Comparison of ENCODE assay signal across 1 cellular context in the genomic region with DNA sequence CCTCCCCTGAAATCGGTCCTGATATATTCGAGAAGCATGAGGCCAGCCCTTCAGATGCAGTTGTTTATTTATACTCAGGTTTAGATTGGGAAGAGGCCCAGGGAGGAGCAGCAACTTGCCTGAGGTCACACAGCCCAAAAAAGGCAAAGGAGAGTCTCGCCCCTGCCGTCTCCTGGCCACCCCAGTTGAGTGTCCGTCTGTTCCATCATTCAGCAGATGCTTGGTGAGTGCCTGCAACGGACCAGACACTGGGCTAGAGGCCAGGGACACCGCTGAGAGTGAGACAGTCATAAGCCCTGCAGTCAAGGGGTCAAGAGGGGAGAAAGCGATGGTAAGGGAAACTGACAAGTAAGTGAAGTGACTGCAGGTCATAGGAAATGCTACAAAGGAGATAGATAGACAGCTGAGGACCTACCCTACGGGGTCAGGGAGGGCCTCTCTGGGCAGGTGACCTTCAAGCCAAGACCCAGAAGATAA.
TF ChIP-seq lines count a peak whose summit lies in the region.

No MANE protein-coding gene starts in this region.

TF ChIP-seq in H1, 55 proteins besides CTCF, POLR2A, EP300 and RAD21 (continued from another document):
- TF ChIP-seq SIRT6 (IDR thresholded peaks at IDR 0.05; ENCODE audit: low read length) (no peak), SIN3A (conservative IDR thresholded peaks at IDR 0.05 in 1 of 2, IDR thresholded peaks at IDR 0.05 in 1 of 2; ENCODE audit: low read depth in 1 of 2, low read length in 2 of 2) (no peak), SP4 (IDR thresholded peaks at IDR 0.05; ENCODE audit: low read length) (no peak), CHD2 (IDR thresholded peaks at IDR 0.05; ENCODE audit: low read length) (no peak), RXRA (IDR thresholded peaks at IDR 0.05; ENCODE audit: insufficient read depth, low read depth, low read length) (no peak), CREB1 (IDR thresholded peaks at IDR 0.05) (no peak), CTBP2 (IDR thresholded peaks at IDR 0.05; ENCODE audit: borderline replicate concordance, insufficient read depth, insufficient read length, low read length) (no peak), SIX5 (IDR thresholded peaks at IDR 0.05; ENCODE audit: low read depth, low read length) (no peak), PHF8 (conservative IDR thresholded peaks at IDR 0.05; ENCODE audit: low read depth, low read length) (no peak), TEAD4 (IDR thresholded peaks at IDR 0.05; ENCODE audit: low read depth, low read length) (no peak), KDM5A (IDR thresholded peaks at IDR 0.05; ENCODE audit: low read length) (no peak), ZNF274 (IDR thresholded peaks at IDR 0.05; ENCODE audit: borderline replicate concordance, extremely low read depth, low read length) (no peak), BCL11A (IDR thresholded peaks at IDR 0.05; ENCODE audit: low read depth in 2 of 2, low read length in 2 of 2) (no peak)
- TF ChIP-seq, protein P1, sequence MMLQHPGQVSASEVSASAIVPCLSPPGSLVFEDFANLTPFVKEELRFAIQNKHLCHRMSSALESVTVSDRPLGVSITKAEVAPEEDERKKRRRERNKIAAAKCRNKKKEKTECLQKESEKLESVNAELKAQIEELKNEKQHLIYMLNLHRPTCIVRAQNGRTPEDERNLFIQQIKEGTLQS (IDR thresholded peaks at IDR 0.05; ENCODE audit: insufficient read depth, low read depth, low read length), result no peak
